ENCODE assay signal across 18 cellular contexts in genomic region chr16:89739383-89739782, GRCh38. TPM values are rescaled to one million over a fixed set of nuclear protein-coding genes. Genes with fewer than 3 reads are reported as not detected.
DNase-seq lines count a peak whose midpoint lies in the region; ATAC-seq, FAIRE-seq and TF ChIP-seq lines count a peak whose summit lies in the region.
"Had no signal": no experiment of that assay in that cellular context is flagged by ENCODE, and none has a peak within 500 bp of the region (broad histone marks: within the 10 kb centered on the region; RNA-seq: fewer than 3 reads in every experiment).

No MANE protein-coding gene starts in this region.

- H3K36me3 ChIP-seq in K562 (ENCODE audit: control insufficient read depth, insufficient read depth, low read length) (peaks cover 96% of the 10 kb centered on the region), upper lobe of right lung (peaks cover 75% of the 10 kb centered on the region)

- H3K9me3 Mint-ChIP-seq in activated T-cell treated with anti-CD3 and anti-CD28 coated beads, Interleukin-2, amount 50 U/mL, for 24 hours = no peaks in the 10 kb centered on the region
- no peaks in the 10 kb centered on the region for H3K9me3 Mint-ChIP-seq in effector memory CD8-positive, alpha-beta T cell

- H3K9me3 ChIP-seq in K562 (replicated peaks; ENCODE audit: control insufficient read depth, insufficient read depth, low read depth, low read length) (no peaks in the 10 kb centered on the region), upper lobe of right lung (no peaks in the 10 kb centered on the region)
- H3K9me3 ChIP-seq: A549 had no signal

- H3K27ac Mint-ChIP-seq in activated T-cell treated with anti-CD3 and anti-CD28 coated beads, Interleukin-2, amount 50 U/mL, for 24 hours = peak overlapping the region; percentile 84
- H3K27ac Mint-ChIP-seq in effector memory CD8-positive, alpha-beta T cell = peak overlapping the region in 1 of 2 donors; percentile 75

- POLR2A ChIA-PET in K562 (lab: Yijun Ruan, JAX) = interaction anchor here (0.6 to 5.4 kb wide), 7 partner anchors 8 to 134 kb away, joined by 3 to 37 read pairs (median 4); partner anchors contain the start of gene TCF25

- TF ChIP-seq RAD21 in K562 (CRISPR knock-in tag; conservative IDR thresholded peaks at IDR 0.05 in 1 of 2, IDR thresholded peaks at IDR 0.05 in 1 of 2) = no peak

- H3K27ac ChIP-seq in K562 (ENCODE audit: extremely low read depth, low read depth, low read length) = no peak overlapping the region
- no peak overlapping the region for H3K27ac ChIP-seq in upper lobe of right lung
- H3K27ac ChIP-seq: A549 had no signal

- intact Hi-C loops in K562 (cut with micrococcal nuclease) (no loop called here), upper lobe of right lung (cut with DNase I) (no loop called here)

- TF ChIP-seq CTCF in K562 (IDR thresholded peaks at IDR 0.05 in 2 of 3, conservative IDR thresholded peaks at IDR 0.05 in 1 of 3; ENCODE audit: insufficient read depth in 2 of 3, low read depth in 1 of 3, low read length in 3 of 3) = no peak
- no peak for TF ChIP-seq CTCF in upper lobe of right lung (IDR thresholded peaks at IDR 0.05)

- no peak overlapping the region for H3K4me2 ChIP-seq in K562 (ENCODE audit: insufficient read depth, low read length)
- H3K4me2 ChIP-seq: A549 had no signal

- ATAC-seq in GM18505 (IDR thresholded peaks at IDR 0.05; ENCODE audit: unreplicated experiment) (no peak), K562 (peak; percentile 6; the same call in 2 of the 3 replicates), upper lobe of right lung (peak; percentile 12), GM18520 (IDR thresholded peaks at IDR 0.05; ENCODE audit: unreplicated experiment) (no peak)
- ATAC-seq in effector memory CD8-positive, alpha-beta T cell (replicated peaks) = no peak

- H3K4me1 Mint-ChIP-seq in activated T-cell treated with anti-CD3 and anti-CD28 coated beads, Interleukin-2, amount 50 U/mL, for 24 hours (ENCODE audit: low read depth) = peaks cover 49% of the 10 kb centered on the region
- peaks cover 24 to 36% of the 10 kb centered on the region in 2 donors for H3K4me1 Mint-ChIP-seq in effector memory CD8-positive, alpha-beta T cell (ENCODE audit: low read depth in 2 of 2)

- H4K20me1 ChIP-seq in K562 (replicated peaks; ENCODE audit: control insufficient read depth, insufficient read depth, low read length) = peaks cover 6% of the 10 kb centered on the region; the same call in 1 of the 2 replicates

- H3K9me1 ChIP-seq in K562 (ENCODE audit: control insufficient read depth, insufficient read depth, low read length) = no peaks in the 10 kb centered on the region

- in situ Hi-C loops in K562 (cut with MboI) = no loop called here

- CTCF ChIA-PET in K562 (lab: Yijun Ruan, JAX; ENCODE audit: low intra/inter-chr PET ratio) = no interaction called here

- H3K79me2 ChIP-seq in K562 (ENCODE audit: control insufficient read depth, insufficient read depth, low read length) = 0 out of 3 replicates have a peak, but pooled peaks cover 3% of the 10 kb centered on the region

- no peak overlapping the region for H3K4me3 Mint-ChIP-seq in activated T-cell treated with anti-CD3 and anti-CD28 coated beads, Interleukin-2, amount 50 U/mL, for 24 hours
- no peak overlapping the region for H3K4me3 Mint-ChIP-seq in effector memory CD8-positive, alpha-beta T cell

- H2AFZ ChIP-seq in K562 (ENCODE audit: low read depth, low read length) = no peak overlapping the region

- 0 out of 5 replicates have a peak, but pooled peaks cover 0 to 4% of the 10 kb centered on the region in 2 experiments for H3K4me1 ChIP-seq in K562 (replicated peaks in 1 of 2; ENCODE audit: control insufficient read depth in 2 of 2, insufficient read depth in 2 of 2, low read length in 2 of 2)
- H3K4me1 ChIP-seq in upper lobe of right lung = no peaks in the 10 kb centered on the region
- H3K4me1 ChIP-seq: A549 had no signal

- TF ChIP-seq POLR2A in GM18505 (IDR thresholded peaks at IDR 0.05; ENCODE audit: borderline replicate concordance, extremely low read depth, insufficient read depth, insufficient read length) = peak; percentile 27
- TF ChIP-seq POLR2A in K562 (conservative IDR thresholded peaks at IDR 0.05) = no peak; the same call in 1 of the 2 replicates

- H3K27me3 ChIP-seq in K562 (ENCODE audit: control insufficient read depth in 2 of 2, insufficient read depth in 2 of 2, low read length in 2 of 2) (no peaks in the 10 kb centered on the region), upper lobe of right lung (no peaks in the 10 kb centered on the region)

- FAIRE-seq in K562 (lab: Jason Lieb, UNC) = no peak
- FAIRE-seq: A549, D721Med, G401.6, GM12892, H54 had no signal

- TF ChIP-seq EP300 in K562 (IDR thresholded peaks at IDR 0.05; ENCODE audit: low read length) = no peak

- BruUV-seq in K562 (replicated peaks; lab: Mats Ljungman, UMichigan) = no TSS peak

- WGBS in K562 (ENCODE audit: insufficient coverage, low coverage, missing lambda C conversion rate) = 74% methylated on average over 6 of the region's 9 CpGs

- no peaks in the 10 kb centered on the region for H3K27me3 Mint-ChIP-seq in activated T-cell treated with anti-CD3 and anti-CD28 coated beads, Interleukin-2, amount 50 U/mL, for 24 hours
- no peaks in the 10 kb centered on the region for H3K27me3 Mint-ChIP-seq in effector memory CD8-positive, alpha-beta T cell

- H3K36me3 Mint-ChIP-seq in activated T-cell treated with anti-CD3 and anti-CD28 coated beads, Interleukin-2, amount 50 U/mL, for 24 hours (ENCODE audit: low read depth) = peaks cover 98% of the 10 kb centered on the region
- H3K36me3 Mint-ChIP-seq in effector memory CD8-positive, alpha-beta T cell (ENCODE audit: insufficient read depth) = peaks cover 95% of the 10 kb centered on the region

- no peak for DNase-seq in activated T-cell treated with anti-CD3 and anti-CD28 coated beads, Interleukin-2, amount 50 U/mL, for 24 hours
- DNase-seq in activated T-cell treated with anti-CD3 and anti-CD28 coated beads, Interleukin-2, amount 50 U/mL, for 1 hour = no peak
- no peak for DNase-seq in K562 (ENCODE audit: extremely low read depth in 1 of 4, low spot score in 3 of 4)
- DNase-seq in upper lobe of right lung = no peak
- no peak for DNase-seq in HuH-7 (ENCODE audit: low spot score)
- no peak for DNase-seq in effector memory CD8-positive, alpha-beta T cell
- DNase-seq: DMS79 treated with DMSO at 0.1 percent for 48 hours, NCI-H1105 treated with DMSO at 0.1 percent for 48 hours, NCI-H187, NCI-H82, Right ventricle myocardium superior had no signal

- no peak overlapping the region for H3K9ac ChIP-seq in K562 (ENCODE audit: insufficient read depth in 1 of 2, low read depth in 2 of 2, low read length in 2 of 2)

- H3K4me3 ChIP-seq in K562 (no peak overlapping the region), upper lobe of right lung (no peak overlapping the region)
- H3K4me3 ChIP-seq: A549 had no signal

RNA-seq across cellular contexts. Expression of gene ZNF276, which starts 18.0 kb away (rescaled TPM):
- total RNA-seq in K562 (2011; cell fraction: chromatin; rRNA removed; ENCODE audit: low replicate concordance) = 123 and 273 TPM in 2 replicates
- total RNA-seq in K562 (2011; cell fraction: nucleolus; rRNA removed) = 130 and 136 TPM in 2 replicates
- total RNA-seq in K562 (2011; cell fraction: nucleoplasm; rRNA removed) = 112 and 149 TPM in 2 replicates
- total RNA-seq in K562 (2014; rRNA removed) (28.0 and 31.4 TPM in 2 replicates), K562 (2014; rRNA removed; fragmentation: Illumina TruSeq; extraction: Trizol) (9.2 and 9.8 TPM in 2 replicates), K562 (2015; rRNA removed; fragmentation: Illumina TruSeq; extraction: Trizol) (13.9 and 16.9 TPM in 2 replicates), K562 (2021) (40.0 and 43.9 TPM in 2 replicates), upper lobe of right lung (35.8 TPM)
- polyA plus RNA-seq in K562 (2011; rRNA removed) (15.8 and 21.7 TPM in 2 replicates), K562 (2014; fragmentation: Illumina TruSeq; extraction: Trizol) (17.2 and 29.0 TPM in 2 replicates), K562 (2014; fragmentation: Nextera tagmentation; extraction: Ambion mirVana) (under 1 TPM; 0.49 to 0.80 TPM), K562 (2014; rRNA removed) (36.7 and 42.4 TPM in 2 replicates)
- polyA plus RNA-seq in K562 (2011; cell fraction: cytosol; rRNA removed) = 16.1 and 25.5 TPM in 2 replicates
- polyA plus RNA-seq in K562 (2011; cell fraction: nucleus; rRNA removed) = 120 and 167 TPM in 2 replicates
- polyA plus RNA-seq in K562 (2012) = 27.0 and 27.2 TPM in 2 replicates
- 6.4 and 10.5 TPM in 2 replicates for polyA minus RNA-seq in K562 (2011; rRNA and poly(A)+ RNA removed)
- 16.7 and 19.7 TPM in 2 replicates for polyA minus RNA-seq in K562 (2011; cell fraction: cytosol; rRNA and poly(A)+ RNA removed)
- polyA minus RNA-seq in K562 (2011; cell fraction: nucleus; rRNA and poly(A)+ RNA removed) = 27.6 and 35.0 TPM in 2 replicates

RNA-seq across cellular contexts. Expression of gene VPS9D1, which starts 18.7 kb away (rescaled TPM):
- 5.2 and 13.2 TPM in 2 replicates for total RNA-seq in K562 (2011; cell fraction: chromatin; rRNA removed; ENCODE audit: low replicate concordance)
- total RNA-seq in K562 (2011; cell fraction: nucleolus; rRNA removed) = 9.5 and 9.9 TPM in 2 replicates
- 4.3 and 4.5 TPM in 2 replicates for total RNA-seq in K562 (2011; cell fraction: nucleoplasm; rRNA removed)
- total RNA-seq in K562 (2014; rRNA removed) (2.9 and 3.0 TPM in 2 replicates), K562 (2014; rRNA removed; fragmentation: Illumina TruSeq; extraction: Trizol) (0.26 and 0.33 TPM in 2 replicates), K562 (2015; rRNA removed; fragmentation: Illumina TruSeq; extraction: Trizol) (0.58 and 0.94 TPM in 2 replicates), K562 (2021) (3.1 and 3.7 TPM in 2 replicates), upper lobe of right lung (15.7 TPM)
- polyA plus RNA-seq in K562 (2011; rRNA removed) (0.95 and 2.9 TPM in 2 replicates), K562 (2014; fragmentation: Illumina TruSeq; extraction: Trizol) (1.1 and 2.7 TPM in 2 replicates), K562 (2014; fragmentation: Nextera tagmentation; extraction: Ambion mirVana) (1 to 10 TPM; 1.0 to 1.4 TPM), K562 (2014; rRNA removed) (3.0 and 3.5 TPM in 2 replicates)
- 1.3 and 3.5 TPM in 2 replicates for polyA plus RNA-seq in K562 (2011; cell fraction: cytosol; rRNA removed)
- polyA plus RNA-seq in K562 (2011; cell fraction: nucleus; rRNA removed) = 9.4 and 15.9 TPM in 2 replicates
- polyA plus RNA-seq in K562 (2012) = 4.5 and 13.7 TPM in 2 replicates
- polyA minus RNA-seq in K562 (2011; rRNA and poly(A)+ RNA removed) = 0.42 and 0.66 TPM in 2 replicates
- polyA minus RNA-seq in K562 (2011; cell fraction: cytosol; rRNA and poly(A)+ RNA removed) = 1.8 and 2.7 TPM in 2 replicates
- polyA minus RNA-seq in K562 (2011; cell fraction: nucleus; rRNA and poly(A)+ RNA removed) = 2.7 and 2.9 TPM in 2 replicates

RNA-seq across cellular contexts. Expression of gene SPATA2L, which starts 37.9 kb away (rescaled TPM):
- total RNA-seq in K562 (2011; cell fraction: chromatin; rRNA removed; ENCODE audit: low replicate concordance) = 4.8 and 30.8 TPM in 2 replicates
- total RNA-seq in K562 (2011; cell fraction: nucleolus; rRNA removed) = 32.7 and 32.9 TPM in 2 replicates
- total RNA-seq in K562 (2011; cell fraction: nucleoplasm; rRNA removed) = 10.5 and 10.9 TPM in 2 replicates
- total RNA-seq in K562 (2014; rRNA removed) (17.0 and 19.7 TPM in 2 replicates), K562 (2014; rRNA removed; fragmentation: Illumina TruSeq; extraction: Trizol) (0.26 and 0.47 TPM in 2 replicates), K562 (2015; rRNA removed; fragmentation: Illumina TruSeq; extraction: Trizol) (4.3 and 5.1 TPM in 2 replicates), K562 (2021) (19.2 and 19.4 TPM in 2 replicates), upper lobe of right lung (13.3 TPM)
- polyA plus RNA-seq in K562 (2011; rRNA removed) (4.0 and 4.5 TPM in 2 replicates), K562 (2014; fragmentation: Illumina TruSeq; extraction: Trizol) (1.1 and 3.7 TPM in 2 replicates), K562 (2014; fragmentation: Nextera tagmentation; extraction: Ambion mirVana) (under 1 TPM in 1 of 2 experiments, not detected in 1; 0.13 TPM), K562 (2014; rRNA removed) (11.5 and 15.2 TPM in 2 replicates)
- polyA plus RNA-seq in K562 (2011; cell fraction: cytosol; rRNA removed) = 5.7 and 25.8 TPM in 2 replicates
- polyA plus RNA-seq in K562 (2011; cell fraction: nucleus; rRNA removed) = 10.9 and 25.7 TPM in 2 replicates
- polyA plus RNA-seq in K562 (2012) = 11.3 and 11.6 TPM in 2 replicates
- 0.33 and 1.8 TPM in 2 replicates for polyA minus RNA-seq in K562 (2011; rRNA and poly(A)+ RNA removed)
- polyA minus RNA-seq in K562 (2011; cell fraction: cytosol; rRNA and poly(A)+ RNA removed) = 7.8 and 11.9 TPM in 2 replicates
- 5.7 and 11.7 TPM in 2 replicates for polyA minus RNA-seq in K562 (2011; cell fraction: nucleus; rRNA and poly(A)+ RNA removed)

RNA-seq across cellular contexts. Expression of gene CDK10, which starts 52.9 kb away (rescaled TPM):
- total RNA-seq in K562 (2011; cell fraction: chromatin; rRNA removed; ENCODE audit: low replicate concordance) = 275 and 586 TPM in 2 replicates
- 284 and 289 TPM in 2 replicates for total RNA-seq in K562 (2011; cell fraction: nucleolus; rRNA removed)
- total RNA-seq in K562 (2011; cell fraction: nucleoplasm; rRNA removed) = 252 and 255 TPM in 2 replicates
- 40.1 and 55.8 TPM in 2 replicates for total RNA-seq in K562 (2014; rRNA removed)
- total RNA-seq in K562 (2014; rRNA removed; fragmentation: Illumina TruSeq; extraction: Trizol) = 25.5 and 34.8 TPM in 2 replicates
- 35.8 and 40.3 TPM in 2 replicates for total RNA-seq in K562 (2015; rRNA removed; fragmentation: Illumina TruSeq; extraction: Trizol)
- total RNA-seq in K562 (2021) = 65.1 and 75.4 TPM in 2 replicates
- 55.9 and 77.3 TPM in 2 replicates for polyA plus RNA-seq in K562 (2011; rRNA removed)
- 39.7 and 56.1 TPM in 2 replicates for polyA plus RNA-seq in K562 (2011; cell fraction: cytosol; rRNA removed)
- 756 and 811 TPM in 2 replicates for polyA plus RNA-seq in K562 (2011; cell fraction: nucleus; rRNA removed)
- polyA plus RNA-seq in K562 (2012) = 45.3 and 62.2 TPM in 2 replicates
- 38.0 and 46.5 TPM in 2 replicates for polyA plus RNA-seq in K562 (2014; fragmentation: Illumina TruSeq; extraction: Trizol)
- 1 to 10 TPM; 2.0 to 3.3 TPM for polyA plus RNA-seq in K562 (2014; fragmentation: Nextera tagmentation; extraction: Ambion mirVana)
- polyA plus RNA-seq in K562 (2014; rRNA removed) = 75.0 and 85.1 TPM in 2 replicates
- 21.7 and 25.8 TPM in 2 replicates for polyA minus RNA-seq in K562 (2011; rRNA and poly(A)+ RNA removed)
- polyA minus RNA-seq in K562 (2011; cell fraction: cytosol; rRNA and poly(A)+ RNA removed) = 16.0 and 16.3 TPM in 2 replicates
- 56.4 and 75.0 TPM in 2 replicates for polyA minus RNA-seq in K562 (2011; cell fraction: nucleus; rRNA and poly(A)+ RNA removed)
- total RNA-seq in upper lobe of right lung = 81.5 TPM

Comparison
In these comparisons a context has a peak if more than half of its experiments do, and no peak if none do; other contexts are left out.
1. ATAC-seq: peak in K562 (single experiment) and upper lobe of right lung (single experiment); none in GM18505 (single experiment), GM18520 (single experiment) and effector memory CD8-positive, alpha-beta T cell (single experiment).